ENCODE assay signal across 8 cellular contexts in the genomic region with DNA sequence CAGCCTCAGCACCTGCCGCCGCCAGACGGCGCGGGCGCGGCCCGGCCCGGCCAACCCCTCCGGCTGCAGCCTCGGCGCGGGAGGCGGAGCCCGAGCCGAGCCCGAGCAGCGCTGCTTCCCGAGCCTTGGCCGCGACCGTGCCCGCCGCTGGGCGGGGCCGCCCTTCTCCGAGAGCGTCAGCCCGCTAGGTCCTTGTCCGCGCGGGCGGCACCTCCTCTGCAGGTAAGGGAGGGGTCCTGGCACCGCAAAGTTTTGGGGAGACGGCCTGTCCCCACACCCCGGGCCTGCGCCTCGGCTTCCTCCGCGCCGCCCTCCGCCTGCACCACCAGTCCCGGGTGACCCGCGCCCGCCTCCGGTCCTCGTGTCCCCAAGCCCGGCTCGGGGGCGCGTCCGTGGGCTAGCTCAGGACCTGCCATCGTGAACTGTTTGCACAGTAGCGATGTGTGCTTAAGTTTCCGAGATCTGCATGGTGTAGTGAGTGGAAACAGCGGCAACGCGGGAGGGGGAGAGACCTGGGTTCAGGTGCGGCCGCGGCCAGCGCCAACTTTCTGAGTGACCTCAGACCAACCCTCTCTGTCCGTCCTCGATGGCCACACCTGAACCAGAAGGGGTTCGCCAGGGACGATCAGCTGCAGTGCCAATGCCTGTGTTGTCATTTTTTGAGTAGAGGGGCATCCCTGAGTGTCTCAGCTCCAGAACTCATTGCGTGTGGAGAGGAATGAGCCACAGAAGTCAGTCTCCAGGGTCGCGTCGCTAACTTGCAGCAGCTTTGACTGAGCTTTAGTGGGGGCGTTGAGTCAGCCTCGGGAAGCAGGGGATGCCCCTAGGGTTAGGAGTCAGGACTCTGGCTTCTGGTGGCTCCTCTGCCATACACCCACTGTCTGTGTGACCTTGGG. TPM values are rescaled to one million over a fixed set of nuclear protein-coding genes. Genes with fewer than 3 reads are reported as not detected.
DNase-seq lines count a peak whose midpoint lies in the region; ATAC-seq and TF ChIP-seq lines count a peak whose summit lies in the region.

A gene with protein sequence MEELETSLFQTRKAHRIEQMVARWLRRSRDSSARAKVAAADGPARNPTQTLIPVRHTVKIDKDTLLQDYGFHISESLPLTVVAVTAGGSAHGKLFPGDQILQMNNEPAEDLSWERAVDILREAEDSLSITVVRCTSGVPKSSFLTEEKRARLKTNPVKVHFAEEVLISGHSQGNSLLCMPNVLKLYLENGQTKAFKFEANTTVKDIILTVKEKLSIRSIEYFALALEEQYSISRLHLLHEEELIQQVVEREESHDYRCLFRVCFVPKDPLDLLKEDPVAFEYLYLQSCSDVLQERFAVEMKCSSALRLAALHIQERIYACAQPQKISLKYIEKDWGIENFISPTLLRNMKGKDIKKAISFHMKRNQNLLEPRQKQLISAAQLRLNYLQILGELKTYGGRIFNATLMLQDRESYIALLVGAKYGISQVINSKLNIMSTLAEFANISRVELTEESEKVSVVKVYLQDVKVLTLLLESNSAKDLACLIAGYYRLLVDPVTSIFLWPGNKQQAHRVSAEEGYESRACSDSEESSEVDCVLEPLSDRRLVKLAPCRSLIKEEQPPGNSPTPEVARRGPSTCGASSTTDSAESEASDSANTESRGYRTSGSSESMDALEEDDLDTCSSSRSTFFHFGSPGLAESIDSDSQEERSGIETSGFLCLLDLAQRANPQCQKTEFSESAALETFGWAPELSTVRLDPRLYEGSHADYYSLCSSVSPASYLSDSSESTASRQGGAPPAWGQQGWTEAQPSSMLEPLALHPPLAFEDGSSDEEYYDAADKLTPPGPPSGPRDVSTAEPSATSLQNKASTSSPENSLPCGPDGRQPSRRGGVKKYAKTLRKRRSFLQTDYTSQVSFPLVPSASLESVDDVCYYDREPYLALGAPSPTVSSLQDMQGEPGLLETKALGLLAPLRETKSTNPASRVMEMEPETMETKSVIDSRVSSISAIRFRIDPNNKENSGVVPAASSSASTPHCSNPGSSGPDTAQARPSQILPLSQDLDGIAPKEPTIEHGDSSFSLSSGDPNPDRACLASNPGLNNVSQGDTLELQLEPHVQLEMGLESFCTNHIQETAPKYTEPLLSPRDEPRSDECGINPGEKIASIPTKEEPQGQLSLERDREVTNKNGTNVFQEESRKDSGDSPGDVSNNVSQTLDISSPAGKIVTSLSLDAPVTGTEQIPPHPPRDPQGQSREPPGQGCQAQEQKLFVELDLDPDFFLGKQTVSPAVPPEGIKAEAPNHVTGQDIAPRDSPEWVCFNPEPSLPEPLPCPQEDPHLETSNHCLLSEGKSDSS (N-terminal part only) (plus strand): TSS at position 82 of the 896 bp plus-strand sequence. CDS start 41,688 bp downstream, outside the sequence.

- H3K27me3 ChIP-seq in HUES64 (ENCODE audit: insufficient read depth, low read length) = peaks cover 90% of the 10 kb centered on the region
- peaks cover 57% of the 10 kb centered on the region for H3K27me3 ChIP-seq in left ventricle myocardium inferior (ENCODE audit: low read depth)
- peaks cover 9% of the 10 kb centered on the region for H3K27me3 ChIP-seq in rectal smooth muscle tissue (ENCODE audit: control insufficient read depth, insufficient read depth, low read length)

- peaks cover 6% of the 10 kb centered on the region for H3K4me1 Mint-ChIP-seq in activated naive CD8-positive, alpha-beta T cell treated with anti-CD3 and anti-CD28 coated beads, Interleukin-2, amount 10 ng/mL, durations not matched to agents 7 days and 5 days

- H3K27ac ChIP-seq in HUES64 (ENCODE audit: low read depth, low read length) (no peak within 1 kb of the TSS), SK-N-MC (no peak within 1 kb of the TSS), left ventricle myocardium inferior (replicated peaks) (no peak within 1 kb of the TSS), rectal smooth muscle tissue (ENCODE audit: low read depth, low read length) (no peak within 1 kb of the TSS)

- H3K9me3 ChIP-seq in HUES64 (ENCODE audit: insufficient read depth, low read depth, low read length) (no peaks in the 10 kb centered on the region), SK-N-MC (ENCODE audit: low read depth, low read length) (no peaks in the 10 kb centered on the region), left ventricle myocardium inferior (replicated peaks) (no peaks in the 10 kb centered on the region)

- H3K27ac Mint-ChIP-seq in activated naive CD8-positive, alpha-beta T cell treated with anti-CD3 and anti-CD28 coated beads, Interleukin-2, amount 10 ng/mL, durations not matched to agents 7 days and 5 days = no peak within 1 kb of the TSS

- WGBS in HUES64 = 3% methylated on average over 73 of the region's 73 CpGs

- DNase-seq in Caki2 (ENCODE audit: low read depth) = peak; percentile 25
- DNase-seq in SK-N-MC (ENCODE audit: low read depth, low spot score) = no peak
- DNase-seq in activated naive CD8-positive, alpha-beta T cell treated with anti-CD3 and anti-CD28 coated beads, Interleukin-2, amount 10 ng/mL, durations not matched to agents 7 days and 5 days = peak; percentile 76
- DNase-seq in left ventricle myocardium inferior = peak; percentile 65
- no peak for DNase-seq in KG1 (lab: John Stamatoyannopoulos, UW)

- H3K36me3 Mint-ChIP-seq in activated naive CD8-positive, alpha-beta T cell treated with anti-CD3 and anti-CD28 coated beads, Interleukin-2, amount 10 ng/mL, durations not matched to agents 7 days and 5 days = no peaks in the 10 kb centered on the region

- H3K4me3 Mint-ChIP-seq in activated naive CD8-positive, alpha-beta T cell treated with anti-CD3 and anti-CD28 coated beads, Interleukin-2, amount 10 ng/mL, durations not matched to agents 7 days and 5 days = peak within 1 kb of the TSS; percentile 68

- intact Hi-C loops in left ventricle myocardium inferior (cut with micrococcal nuclease) = no loop called here

- H3K4me3 ChIP-seq in HUES64 (ENCODE audit: low read length) = peak within 1 kb of the TSS; percentile 78
- peak within 1 kb of the TSS; percentile 79 for H3K4me3 ChIP-seq in SK-N-MC
- H3K4me3 ChIP-seq in left ventricle myocardium inferior = peak within 1 kb of the TSS; percentile 79
- peak within 1 kb of the TSS; percentile 61 for H3K4me3 ChIP-seq in rectal smooth muscle tissue (ENCODE audit: low read length)

- POLR2A ChIA-PET in activated naive CD8-positive, alpha-beta T cell treated with anti-CD3 and anti-CD28 coated beads, Interleukin-2, amount 10 ng/mL, durations not matched to agents 7 days and 5 days (lab: Charles Lee) = no interaction called here

- H3K27me3 Mint-ChIP-seq in activated naive CD8-positive, alpha-beta T cell treated with anti-CD3 and anti-CD28 coated beads, Interleukin-2, amount 10 ng/mL, durations not matched to agents 7 days and 5 days = peaks cover 77% of the 10 kb centered on the region

- no peak for TF ChIP-seq CTCF in left ventricle myocardium inferior (IDR thresholded peaks at IDR 0.05; ENCODE audit: borderline replicate concordance)

- H3K9ac ChIP-seq in HUES64 (ENCODE audit: low read depth, low read length) (peak within 1 kb of the TSS; percentile 66), SK-N-MC (ENCODE audit: insufficient read length) (no peak within 1 kb of the TSS), rectal smooth muscle tissue (ENCODE audit: low read length) (no peak within 1 kb of the TSS)

- in situ Hi-C loops in Caki2 (cut with HindIII; ENCODE audit: low pct_unique_long_range_greater_than_20kb, low sequenced_read_pairs) = no loop called here

- H3K4me1 ChIP-seq in HUES64 (ENCODE audit: insufficient read depth, low read length) = 0 out of 2 replicates have a peak, but pooled peaks cover 3% of the 10 kb centered on the region
- peaks cover 15% of the 10 kb centered on the region for H3K4me1 ChIP-seq in left ventricle myocardium inferior
- H3K4me1 ChIP-seq in rectal smooth muscle tissue (ENCODE audit: control insufficient read depth, insufficient read depth, low read length) = peaks cover 6% of the 10 kb centered on the region

- H3K36me3 ChIP-seq in HUES64 (ENCODE audit: insufficient read depth, low read length) (no peaks in the 10 kb centered on the region), SK-N-MC (ENCODE audit: insufficient read depth, low read length) (no peaks in the 10 kb centered on the region), left ventricle myocardium inferior (no peaks in the 10 kb centered on the region), rectal smooth muscle tissue (ENCODE audit: control insufficient read depth, insufficient read depth, low read length) (no peaks in the 10 kb centered on the region)

- ATAC-seq in GM21360 (IDR thresholded peaks at IDR 0.05; ENCODE audit: unreplicated experiment) = peak; percentile 80
- peak; percentile 94 for ATAC-seq in activated naive CD8-positive, alpha-beta T cell treated with anti-CD3 and anti-CD28 coated beads, Interleukin-2, amount 10 ng/mL, durations not matched to agents 7 days and 5 days (ENCODE audit: low read depth)

- no peaks in the 10 kb centered on the region for H3K9me3 Mint-ChIP-seq in activated naive CD8-positive, alpha-beta T cell treated with anti-CD3 and anti-CD28 coated beads, Interleukin-2, amount 10 ng/mL, durations not matched to agents 7 days and 5 days

RNA-seq across cellular contexts. Expression of the gene that starts here (rescaled TPM):
- not detected in 2 replicates for total RNA-seq in Caki2 (2014; rRNA removed; shearing (Covaris generic); ENCODE audit: low replicate concordance)
- polyA plus RNA-seq in HUES64 (2013, experiment 1 of 2) = 0.10 TPM
- 0.06 TPM for polyA plus RNA-seq in HUES64 (2013, experiment 2 of 2)
- total RNA-seq in activated naive CD8-positive, alpha-beta T cell treated with anti-CD3 and anti-CD28 coated beads, Interleukin-2, amount 10 ng/mL, durations not matched to agents 7 days and 5 days = not detected
- total RNA-seq in left ventricle myocardium inferior = 1.1 TPM

Comparison
In these comparisons a context has a peak if more than half of its experiments do, and no peak if none do; other contexts are left out.
1. Peak in DNase-seq in Caki2; RNA of the gene not detected or under 1 TPM.
2. Peak in DNase-seq and ATAC-seq in activated naive CD8-positive, alpha-beta T cell treated with anti-CD3 and anti-CD28 coated beads, Interleukin-2, amount 10 ng/mL, durations not matched to agents 7 days and 5 days; RNA of the gene not detected or under 1 TPM.